Comparison of ENCODE assay signal across 8 cellular contexts in genomic region chr15:65868546-65869126, GRCh38. TPM values are rescaled to one million over a fixed set of nuclear protein-coding genes. Genes with fewer than 3 reads are reported as not detected.
A peak's percentile ranks its signal among the peaks of the same experiment; 100 is the strongest.
DNase-seq lines count a peak whose midpoint lies in the region; ATAC-seq and TF ChIP-seq lines count a peak whose summit lies in the region.

No MANE protein-coding gene starts in this region.

- H3K9me3 Mint-ChIP-seq in stimulated activated effector memory CD8-positive, alpha-beta T cell treated with anti-CD3 and anti-CD28 coated beads, Interleukin-12 subunit alpha, Interleukin-12 subunit beta, amount 100 ng/mL, for 72 hours: no peaks in the 10 kb centered on the region

- TF ChIP-seq CTCF in VCaP (conservative IDR thresholded peaks at IDR 0.05): no peak
- no peak for TF ChIP-seq CTCF in hepatocyte (IDR thresholded peaks at IDR 0.05; ENCODE audit: poor library complexity)

- H3K27ac Mint-ChIP-seq in stimulated activated effector memory CD8-positive, alpha-beta T cell treated with anti-CD3 and anti-CD28 coated beads, Interleukin-12 subunit alpha, Interleukin-12 subunit beta, amount 100 ng/mL, for 72 hours: peak overlapping the region; percentile 100

- peaks cover 39% of the 10 kb centered on the region for H3K79me2 ChIP-seq in hepatocyte

- H3K4me1 Mint-ChIP-seq in stimulated activated effector memory CD8-positive, alpha-beta T cell treated with anti-CD3 and anti-CD28 coated beads, Interleukin-12 subunit alpha, Interleukin-12 subunit beta, amount 100 ng/mL, for 72 hours: peaks cover 38% of the 10 kb centered on the region

- DNase-seq in NCI-H2227 (lab: John Stamatoyannopoulos, UW; ENCODE audit: unreplicated experiment): peak; percentile 19
- no peak for DNase-seq in NCI-H2227 treated with DMSO at 0.1 percent for 48 hours (lab: John Stamatoyannopoulos, UW)
- DNase-seq in hepatocyte (ENCODE audit: low spot score): no peak
- no peak for DNase-seq in stimulated activated effector memory CD8-positive, alpha-beta T cell treated with anti-CD3 and anti-CD28 coated beads, Interleukin-12 subunit alpha, Interleukin-12 subunit beta, amount 100 ng/mL, for 72 hours (ENCODE audit: low spot score in 2 of 2)
- DNase-seq in SW480 (ENCODE audit: low spot score): no peak

- H3K4me3 Mint-ChIP-seq in stimulated activated effector memory CD8-positive, alpha-beta T cell treated with anti-CD3 and anti-CD28 coated beads, Interleukin-12 subunit alpha, Interleukin-12 subunit beta, amount 100 ng/mL, for 72 hours: peak overlapping the region; percentile 99

- peak overlapping the region; percentile 68 for H3K4me2 ChIP-seq in hepatocyte

- no peaks in the 10 kb centered on the region for H3K9me2 ChIP-seq in hepatocyte (replicated peaks; ENCODE audit: insufficient read depth)

- no peaks in the 10 kb centered on the region for H3K36me3 ChIP-seq in hepatocyte (replicated peaks; ENCODE audit: insufficient read depth, low read depth)

- H4K20me1 ChIP-seq in hepatocyte (ENCODE audit: insufficient read depth, poor library complexity, severe bottlenecking): peaks cover 26% of the 10 kb centered on the region

- no peak for ATAC-seq in stimulated activated effector memory CD8-positive, alpha-beta T cell treated with anti-CD3 and anti-CD28 coated beads, Interleukin-12 subunit alpha, Interleukin-12 subunit beta, amount 100 ng/mL, for 72 hours
- ATAC-seq in GM18873 (IDR thresholded peaks at IDR 0.05; ENCODE audit: low FRiP score, unreplicated experiment): no peak
- ATAC-seq in GM18909 (IDR thresholded peaks at IDR 0.05; ENCODE audit: poor library complexity, unreplicated experiment): no peak

- 65% methylated on average over 11 of the region's 11 CpGs for WGBS in hepatocyte (ENCODE audit: low lambda C conversion rate, missing lambda C conversion rate)

- H3K4me1 ChIP-seq in hepatocyte (ENCODE audit: insufficient read depth): no peaks in the 10 kb centered on the region

- no peaks in the 10 kb centered on the region for H3K27me3 ChIP-seq in hepatocyte

- H3K36me3 Mint-ChIP-seq in stimulated activated effector memory CD8-positive, alpha-beta T cell treated with anti-CD3 and anti-CD28 coated beads, Interleukin-12 subunit alpha, Interleukin-12 subunit beta, amount 100 ng/mL, for 72 hours: peaks cover 26% of the 10 kb centered on the region

- no peaks in the 10 kb centered on the region for H3K9me3 ChIP-seq in hepatocyte (ENCODE audit: low read depth)

- H2AFZ ChIP-seq in hepatocyte: no peak overlapping the region

- peak overlapping the region; percentile 100 for H3K27ac ChIP-seq in VCaP
- H3K27ac ChIP-seq in hepatocyte: peak overlapping the region; percentile 96

- H3K4me3 ChIP-seq in hepatocyte: no peak overlapping the region

RNA-seq across cellular contexts. Expression of gene RAB11A, which starts 0.7 kb away (rescaled TPM):
- total RNA-seq in hepatocyte: 306 and 309 TPM in 2 replicates
- 247 and 248 TPM in 2 replicates for polyA plus RNA-seq in hepatocyte
